In genomic region chr20:10658876-10659632, GRCh38 we compare ENCODE assay signal across 18 cellular contexts. TPM values are rescaled to one million over a fixed set of nuclear protein-coding genes. Genes with fewer than 3 reads are reported as not detected.
DNase-seq lines count a peak whose midpoint lies in the region; ATAC-seq, FAIRE-seq and TF ChIP-seq lines count a peak whose summit lies in the region.
"Had no signal": no experiment of that assay in that cellular context is flagged by ENCODE, and none has a peak within 500 bp of the region (broad histone marks: within the 10 kb centered on the region; RNA-seq: fewer than 3 reads in every experiment).

No MANE protein-coding gene starts in this region.

- POLR2A ChIA-PET in HepG2 (lab: Yijun Ruan, JAX) = interaction anchor here (1.6 to 2.7 kb wide), 3 partner anchors 10 to 94 kb away, joined by 3 to 39 read pairs (median 5); partner anchors contain the start of gene JAG1

- 0 out of 4 replicates have a peak, but pooled peaks of 1 of the 2 experiments have one; percentile 25 for TF ChIP-seq POLR2A in HepG2 (IDR thresholded peaks at IDR 0.05; ENCODE audit: insufficient read depth in 1 of 2, low read depth in 2 of 2, low read length in 2 of 2)
- TF ChIP-seq POLR2A in right lobe of liver (IDR thresholded peaks at IDR 0.05) = no peak
- no peak for TF ChIP-seq POLR2A in sigmoid colon (IDR thresholded peaks at IDR 0.05)
- TF ChIP-seq POLR2A in erythroblast (IDR thresholded peaks at IDR 0.05; ENCODE audit: low read length) = no peak

- WGBS in HepG2 (ENCODE audit: low lambda C conversion rate) = 74% methylated on average over 5 of the region's 5 CpGs
- WGBS in right lobe of liver (ENCODE audit: insufficient coverage, low coverage, low lambda C conversion rate, missing lambda C conversion rate) = 53% methylated on average over 5 of the region's 5 CpGs
- 45 to 63% methylated on average over 5 of the region's 5 CpGs for WGBS in sigmoid colon, 2 donors

- no peak for FAIRE-seq in HepG2 (lab: Jason Lieb, UNC)

- peaks cover 29% of the 10 kb centered on the region for H4K20me1 ChIP-seq in HepG2 (ENCODE audit: insufficient read depth, low read length)

- in situ Hi-C loops in HepG2 (cut with HindIII; ENCODE audit: extremely low pct_ligation_motif_present, low pct_unique_long_range_greater_than_20kb) = no loop called here

- H3K79me2 ChIP-seq in HepG2 (ENCODE audit: insufficient read depth, low read length) = peaks cover 78% of the 10 kb centered on the region

- no peak overlapping the region for H3K4me2 ChIP-seq in HepG2 (ENCODE audit: low read depth, low read length)
- H3K4me2 ChIP-seq: SK-N-SH had no signal

- ATAC-seq in HepG2 = no peak
- no peak for ATAC-seq in right lobe of liver
- ATAC-seq in HG03354 (IDR thresholded peaks at IDR 0.05; ENCODE audit: poor library complexity, severe bottlenecking, unreplicated experiment) = no peak
- ATAC-seq: activated T-helper 17 cell treated with anti-CD3 and anti-CD28 coated beads, Interleukin-2, amount 50 U/mL, for 72 hours; effector memory CD8-positive, alpha-beta T cell; left colon had no signal

- TF ChIP-seq EP300 in HepG2 (IDR thresholded peaks at IDR 0.05; ENCODE audit: low read depth in 2 of 2, low read length in 2 of 2) = no peak
- no peak for TF ChIP-seq EP300 in HepG2 (CRISPR knock-in tag; IDR thresholded peaks at IDR 0.05; ENCODE audit: borderline replicate concordance)
- no peak for TF ChIP-seq EP300 in sigmoid colon (IDR thresholded peaks at IDR 0.05)

- H3K27me3 ChIP-seq in HepG2 (ENCODE audit: control insufficient read depth in 1 of 2, insufficient read depth in 2 of 2, low read length in 2 of 2) = no peaks in the 10 kb centered on the region
- H3K27me3 ChIP-seq in right lobe of liver = no peaks in the 10 kb centered on the region
- H3K27me3 ChIP-seq in sigmoid colon = no peaks in the 10 kb centered on the region

- H3K4me1 ChIP-seq in HepG2 (ENCODE audit: insufficient read depth, low read length) (peaks cover 71% of the 10 kb centered on the region), right lobe of liver (no peaks in the 10 kb centered on the region), sigmoid colon (peaks cover 0 to 92% (median 72%) of the 10 kb centered on the region in 4 donors)

- intact Hi-C loops in HepG2 (cut with micrococcal nuclease; ENCODE audit: unreplicated experiment) (no loop called here), right lobe of liver (cut with DNase I) (no loop called here), sigmoid colon (cut with DNase I) (no loop called here)

- H3K36me3 ChIP-seq in HepG2 (replicated peaks in 1 of 2; ENCODE audit: control insufficient read depth in 1 of 2, insufficient read depth in 2 of 2, low read length in 2 of 2) = peaks cover 80 to 99% of the 10 kb centered on the region in 2 experiments
- H3K36me3 ChIP-seq in right lobe of liver = no peaks in the 10 kb centered on the region
- H3K36me3 ChIP-seq in sigmoid colon = peaks cover 7 to 74% (median 18%) of the 10 kb centered on the region in 4 donors

- H3K27ac ChIP-seq in HepG2 (ENCODE audit: extremely low read length, insufficient read depth, low read length) = no peak overlapping the region
- H3K27ac ChIP-seq in right lobe of liver = no peak overlapping the region
- peak overlapping the region in 3 of 4 donors; percentile 40 to 87 (median 83) for H3K27ac ChIP-seq in sigmoid colon

- no TSS peak for BruUV-seq in HepG2 (replicated peaks; lab: Mats Ljungman, UMichigan)

- no peaks in the 10 kb centered on the region for H3K9me3 ChIP-seq in HepG2 (ENCODE audit: low read length)
- no peaks in the 10 kb centered on the region for H3K9me3 ChIP-seq in right lobe of liver
- H3K9me3 ChIP-seq in sigmoid colon = no peaks in the 10 kb centered on the region
- H3K9me3 ChIP-seq: SK-N-SH had no signal

- no peak overlapping the region for H3K4me3 ChIP-seq in HepG2 (replicated peaks in 1 of 3; ENCODE audit: insufficient read depth in 1 of 3, low read depth in 2 of 3, low read length in 3 of 3)
- H3K4me3 ChIP-seq in right lobe of liver = no peak overlapping the region
- no peak overlapping the region for H3K4me3 ChIP-seq in sigmoid colon

- H2AFZ ChIP-seq in HepG2 (ENCODE audit: low read length) = no peak overlapping the region

- no peak overlapping the region for H3K9ac ChIP-seq in HepG2 (ENCODE audit: insufficient read depth, low read depth, low read length)
- H3K9ac ChIP-seq: SK-N-SH had no signal

- CTCF ChIA-PET in HepG2 (lab: Yijun Ruan, JAX; ENCODE audit: low intra/inter-chr PET ratio, low total read pairs) = no interaction called here

- TF ChIP-seq CTCF in HepG2 (CRISPR knock-in tag; IDR thresholded peaks at IDR 0.05) = no peak
- TF ChIP-seq CTCF in right lobe of liver (IDR thresholded peaks at IDR 0.05) = no peak
- TF ChIP-seq CTCF in sigmoid colon (IDR thresholded peaks at IDR 0.05) = no peak

- no peak for TF ChIP-seq RAD21 in HepG2 (CRISPR knock-in tag; IDR thresholded peaks at IDR 0.05)

- DNase-seq in HepG2 (ENCODE audit: low spot score) (no peak), right lobe of liver (no peak), islet precursor cell (peak; percentile 45), sigmoid colon (no peak), erythroblast (lab: John Stamatoyannopoulos, UW) (no peak), DMS153 treated with DMSO at 0.1 percent for 48 hours (lab: John Stamatoyannopoulos, UW; ENCODE audit: unreplicated experiment) (no peak), NCI-H128 (lab: John Stamatoyannopoulos, UW; ENCODE audit: unreplicated experiment) (no peak)
- DNase-seq: ACHN; activated naive CD8-positive, alpha-beta T cell treated with anti-CD3 and anti-CD28 coated beads, Interleukin-2, amount 10 ng/mL, durations not matched to agents 7 days and 5 days; caudate nucleus; effector memory CD8-positive, alpha-beta T cell; left colon; NCI-H1105 treated with DMSO at 0.1 percent for 48 hours; SK-N-SH; stimulated activated CD4-positive, alpha-beta T cell treated with anti-CD3 and anti-CD28 coated beads, Interleukin-2, amount 100 ng/mL, for 48 hours; T-helper 9 cell had no signal

TF ChIP-seq in HepG2, 621 proteins besides CTCF, POLR2A, EP300 and RAD21:
- TF ChIP-seq RBFOX2 (IDR thresholded peaks at IDR 0.05; ENCODE audit: low read depth, low read length) (peak; percentile 24; the same call in 1 of the 2 replicates), MAFF (IDR thresholded peaks at IDR 0.05; ENCODE audit: low read depth, low read length) (no peak), ZBTB20 (CRISPR knock-in tag; IDR thresholded peaks at IDR 0.05; ENCODE audit: borderline replicate concordance, low read depth) (0 out of 2 replicates have a peak, but pooled peaks have one; percentile 28)

RNA-seq across cellular contexts. Expression of gene JAG1, which starts 14.7 kb away (rescaled TPM):
- total RNA-seq in HepG2 (2016; rRNA removed; fragmentation: Illumina TruSeq; extraction: Trizol) (18.1 and 56.3 TPM in 2 replicates), right lobe of liver (1 to 10 TPM; 3.1 to 8.5 (median 6.7) TPM), sigmoid colon (10 to 100 TPM; 29.9 to 76.4 (median 53.1) TPM)
- total RNA-seq in HepG2 (2016; cell fraction: cytosol; rRNA removed; fragmentation: Illumina TruSeq; extraction: Trizol; ENCODE audit: low read depth) = 30.6 and 34.3 TPM in 2 replicates
- total RNA-seq in HepG2 (2016; cell fraction: insoluble cytoplasmic fraction; rRNA removed; fragmentation: Illumina TruSeq; extraction: Trizol) = 15.5 and 55.3 TPM in 2 replicates
- total RNA-seq in HepG2 (2016; cell fraction: membrane; rRNA removed; fragmentation: Illumina TruSeq; extraction: Trizol) = 13.4 and 15.1 TPM in 2 replicates
- 102 and 121 TPM in 2 replicates for total RNA-seq in HepG2 (2016; cell fraction: nucleus; rRNA removed; fragmentation: Illumina TruSeq; extraction: Trizol)
- polyA plus RNA-seq in HepG2 (2011; rRNA removed) (43.0 and 47.1 TPM in 2 replicates), sigmoid colon (10 to 100 TPM in 1 of 3 donors, 1 to 10 TPM in 2; 3.9 to 32.4 (median 4.2) TPM)
- 33.0 and 33.7 TPM in 2 replicates for polyA plus RNA-seq in HepG2 (2011; cell fraction: cytosol; rRNA removed)
- polyA plus RNA-seq in HepG2 (2011; cell fraction: nucleus; rRNA removed) = 120 and 155 TPM in 2 replicates
- 35.8 and 54.0 TPM in 2 replicates for polyA plus RNA-seq in HepG2 (2012)
- polyA plus RNA-seq in HepG2 (2016; cell fraction: cytosol; fragmentation: Illumina TruSeq; extraction: Trizol; ENCODE audit: low read depth) = 0.86 and 1.3 TPM in 2 replicates
- 9.4 and 10.2 TPM in 2 replicates for polyA plus RNA-seq in HepG2 (2016; cell fraction: insoluble cytoplasmic fraction; fragmentation: Illumina TruSeq; extraction: Trizol; ENCODE audit: low read depth)
- polyA plus RNA-seq in HepG2 (2016; cell fraction: membrane; fragmentation: Illumina TruSeq; extraction: Trizol; ENCODE audit: low read depth) = 2.2 and 3.0 TPM in 2 replicates
- 112 and 122 TPM in 2 replicates for polyA plus RNA-seq in HepG2 (2016; cell fraction: nucleus; fragmentation: Illumina TruSeq; extraction: Trizol; ENCODE audit: insufficient read depth, low read depth)
- polyA minus RNA-seq in HepG2 (2011; rRNA and poly(A)+ RNA removed; ENCODE audit: low replicate concordance) = 8.0 and 192 TPM in 2 replicates
- polyA minus RNA-seq in HepG2 (2011; cell fraction: cytosol; rRNA and poly(A)+ RNA removed) = 103 and 108 TPM in 2 replicates
- polyA minus RNA-seq in HepG2 (2011; cell fraction: nucleus; rRNA and poly(A)+ RNA removed) = 248 and 302 TPM in 2 replicates

Comparison
In these comparisons a context has a peak if more than half of its experiments do, and no peak if none do; other contexts are left out.
1. H3K27ac ChIP-seq: peak in sigmoid colon (3 of 4); none in HepG2 (single experiment) and right lobe of liver (0 of 3).